In genomic region chr15:96341465-96342142, GRCh38 we compare ENCODE assay signal across 10 cellular contexts. TPM values are rescaled to one million over a fixed set of nuclear protein-coding genes. Genes with fewer than 3 reads are reported as not detected.
DNase-seq lines count a peak whose midpoint lies in the region; ATAC-seq, FAIRE-seq and TF ChIP-seq lines count a peak whose summit lies in the region.
"Had no signal": no experiment of that assay in that cellular context is flagged by ENCODE, and none has a peak within 500 bp of the region (broad histone marks: within the 10 kb centered on the region; RNA-seq: fewer than 3 reads in every experiment).

No MANE protein-coding gene starts in this region.

- peak overlapping the region; percentile 87 to 97 for H3K4ac ChIP-seq in mesenchymal stem cell (ENCODE audit: low read depth in 1 of 2, low read length in 2 of 2)

- ATAC-seq in PC-3 (no peak), foreskin keratinocyte (no peak)
- ATAC-seq in stimulated activated naive CD8-positive, alpha-beta T cell treated with anti-CD3 and anti-CD28 coated beads, Interleukin-15, Interleukin-2, amounts not matched to agents 100 U/mL and 50 U/mL, for 24 hours: no peak

- peak overlapping the region; percentile 83 for H4K91ac ChIP-seq in mesenchymal stem cell (ENCODE audit: low read length)

- no peaks in the 10 kb centered on the region for H3F3A ChIP-seq in PC-3 (ENCODE audit: low read length, unreplicated experiment)

- H2AFZ ChIP-seq in PC-3 (ENCODE audit: low read length) (peak overlapping the region; percentile 49; the same call in 1 of the 2 replicates), mesenchymal stem cell (ENCODE audit: low read depth, low read length) (no peak overlapping the region)

- peak overlapping the region; percentile 32 for H3K27ac ChIP-seq in PC-3 (ENCODE audit: low read length)
- peak overlapping the region; percentile 79 for H3K27ac ChIP-seq in endodermal cell (ENCODE audit: low read depth, low read length)
- peak overlapping the region; percentile 81 for H3K27ac ChIP-seq in mesenchymal stem cell (ENCODE audit: low read length, poor library complexity, severe bottlenecking)
- peak overlapping the region; percentile 72 for H3K27ac ChIP-seq in temporal lobe (ENCODE audit: low read depth, low read length)
- no peak overlapping the region for H3K27ac ChIP-seq in foreskin keratinocyte

- peaks cover 8% of the 10 kb centered on the region; the same call in 1 of the 2 replicates for H3K4me1 ChIP-seq in PC-3 (ENCODE audit: insufficient read depth, low read length)
- H3K4me1 ChIP-seq in endodermal cell (ENCODE audit: control insufficient read depth, insufficient read depth, low read length): no peaks in the 10 kb centered on the region
- H3K4me1 ChIP-seq in mesenchymal stem cell (ENCODE audit: control insufficient read depth, insufficient read depth, low read depth, low read length): peaks cover 20% of the 10 kb centered on the region
- H3K4me1 ChIP-seq in foreskin keratinocyte: peaks cover 23% of the 10 kb centered on the region

- BruUV-seq in PC-3 (replicated peaks; lab: Mats Ljungman, UMichigan): no TSS peak

- H3K9ac ChIP-seq in PC-3 (ENCODE audit: low read length) (peak overlapping the region; percentile 38), endodermal cell (ENCODE audit: extremely low read depth, low read length, poor library complexity, severe bottlenecking) (peak overlapping the region; percentile 57), mesenchymal stem cell (ENCODE audit: low read length) (peak overlapping the region; percentile 96)

- H2BK15ac ChIP-seq in mesenchymal stem cell (ENCODE audit: low read depth, poor library complexity, severe bottlenecking): peak overlapping the region; percentile 69

- peak overlapping the region; percentile 99 for H2BK120ac ChIP-seq in mesenchymal stem cell (ENCODE audit: low read depth, low read length)

- H3K4me3 ChIP-seq in PC-3 (ENCODE audit: low read length): peak overlapping the region; percentile 44
- H3K4me3 ChIP-seq in endodermal cell (ENCODE audit: low read length): peak overlapping the region; percentile 88
- peak overlapping the region; percentile 53 to 80 for H3K4me3 ChIP-seq in mesenchymal stem cell (ENCODE audit: insufficient read depth in 1 of 2, low read depth in 1 of 2, low read length in 2 of 2)

- intact Hi-C loops in PC-3 (cut with micrococcal nuclease): loop anchor here (2.0 kb wide), 1 partner anchor 15 kb away; no protein-coding TSS in a partner anchor

- peak overlapping the region; percentile 97 for H4K8ac ChIP-seq in mesenchymal stem cell (ENCODE audit: low read length)

- H2BK12ac ChIP-seq in mesenchymal stem cell (ENCODE audit: low read length in 2 of 2): peak overlapping the region in 1 of 2 experiments; percentile 47

- H3K18ac ChIP-seq in mesenchymal stem cell (ENCODE audit: low read depth in 1 of 2, low read length in 2 of 2): peak overlapping the region; percentile 89 to 94

- H4K20me1 ChIP-seq in PC-3 (ENCODE audit: low read length): 0 out of 2 replicates have a peak, but pooled peaks cover 9% of the 10 kb centered on the region

- TF ChIP-seq CTCF in PC-3 (conservative IDR thresholded peaks at IDR 0.05; ENCODE audit: low read depth, low read length) (no peak), endodermal cell (conservative IDR thresholded peaks at IDR 0.05) (no peak), foreskin keratinocyte (conservative IDR thresholded peaks at IDR 0.05) (no peak)

- H3K23ac ChIP-seq in mesenchymal stem cell (ENCODE audit: low read length in 2 of 2): peak overlapping the region in 1 of 2 experiments; percentile 0

- H3K4me2 ChIP-seq in PC-3 (ENCODE audit: low read length) (peak overlapping the region; percentile 57), mesenchymal stem cell (ENCODE audit: low read length, poor library complexity, severe bottlenecking) (peak overlapping the region; percentile 77)

- no peak for DNase-seq in PC-3
- DNase-seq in endodermal cell: peak; percentile 80
- DNase-seq in mesenchymal stem cell: peak; percentile 47
- DNase-seq in stimulated activated naive CD4-positive, alpha-beta T cell treated with Interleukin-2 at 50 U/mL for 16 hours (lab: John Stamatoyannopoulos, UW): no peak
- DNase-seq in stimulated activated naive CD8-positive, alpha-beta T cell treated with anti-CD3 and anti-CD28 coated beads, Interleukin-15, Interleukin-2, amounts not matched to agents 100 U/mL and 50 U/mL, for 24 hours: no peak
- no peak for DNase-seq in urothelium cell line (ENCODE audit: low spot score)
- no peak for DNase-seq in foreskin keratinocyte
- DNase-seq: cerebellar nuclear complex; stimulated activated CD4-positive, alpha-beta T cell treated with anti-CD3 and anti-CD28 coated beads, Interleukin-2, amount 100 ng/mL, for 24 hours had no signal

- POLR2A ChIA-PET in PC-3 (lab: Charles Lee; ENCODE audit: unreplicated experiment): no interaction called here

- peaks cover 71% of the 10 kb centered on the region for H3K4me1 Mint-ChIP-seq in endodermal cell

- no peaks in the 10 kb centered on the region for H3K36me3 Mint-ChIP-seq in endodermal cell (ENCODE audit: low read depth)

- CTCF ChIA-PET in PC-3 (lab: Charles Lee): interaction anchor here (0.7 to 1.2 kb wide), 4 partner anchors 11 to 15 kb away, joined by 3 to 6 read pairs (median 4); partner anchors contain the start of gene NR2F2

- H3K4me3 Mint-ChIP-seq in endodermal cell: peak overlapping the region; percentile 73

- no peak for FAIRE-seq in urothelium cell line (lab: Jason Lieb, UNC)

- 2 to 14% methylated on average over 14 to 37 of the region's 37 CpGs for WGBS in endodermal cell (ENCODE audit: insufficient coverage in 1 of 2, insufficient read length in 1 of 2), 2 experiments
- WGBS in mesenchymal stem cell: 9% methylated on average over 34 of the region's 37 CpGs

- H3K27me3 ChIP-seq in PC-3 (ENCODE audit: low read length) (no peaks in the 10 kb centered on the region), endodermal cell (ENCODE audit: control insufficient read depth, insufficient read depth, low read length, poor library complexity, severe bottlenecking) (peaks cover 75% of the 10 kb centered on the region), mesenchymal stem cell (ENCODE audit: control insufficient read depth in 1 of 2, insufficient read depth in 1 of 2, low read length in 2 of 2) (no peaks in the 10 kb centered on the region), foreskin keratinocyte (no peaks in the 10 kb centered on the region)

- H3K79me2 ChIP-seq in PC-3 (ENCODE audit: low read length): peaks cover 99% of the 10 kb centered on the region

- H3K36me3 ChIP-seq in PC-3 (ENCODE audit: low read depth, low read length): peaks cover 9% of the 10 kb centered on the region
- no peaks in the 10 kb centered on the region for H3K36me3 ChIP-seq in endodermal cell (ENCODE audit: control insufficient read depth, insufficient read depth, low read length)
- peaks cover 33 to 58% of the 10 kb centered on the region in 2 experiments for H3K36me3 ChIP-seq in mesenchymal stem cell (ENCODE audit: control insufficient read depth in 1 of 2, insufficient read depth in 2 of 2, low read depth in 1 of 2, low read length in 2 of 2)

- H2BK5ac ChIP-seq in mesenchymal stem cell (ENCODE audit: low read depth, low read length, poor library complexity, severe bottlenecking): peak overlapping the region; percentile 71

- H2AK5ac ChIP-seq in mesenchymal stem cell (ENCODE audit: low read length, severe bottlenecking): no peak overlapping the region

- peak overlapping the region; percentile 68 for H3K27ac Mint-ChIP-seq in endodermal cell

- H3K79me1 ChIP-seq in mesenchymal stem cell (replicated peaks; ENCODE audit: low read length, poor library complexity, severe bottlenecking): no peaks in the 10 kb centered on the region

- H3K9me3 ChIP-seq in PC-3 (ENCODE audit: low read length): no peaks in the 10 kb centered on the region
- H3K9me3 ChIP-seq in endodermal cell (ENCODE audit: control insufficient read depth, low read length): no peaks in the 10 kb centered on the region
- no peaks in the 10 kb centered on the region for H3K9me3 ChIP-seq in mesenchymal stem cell (ENCODE audit: control insufficient read depth, low read length)

- peaks cover 95% of the 10 kb centered on the region for H3K27me3 Mint-ChIP-seq in endodermal cell (ENCODE audit: insufficient read depth)

- no peaks in the 10 kb centered on the region for H3K9me2 ChIP-seq in PC-3 (replicated peaks; ENCODE audit: low read length)

- H3K14ac ChIP-seq in mesenchymal stem cell (ENCODE audit: low read length in 2 of 2): peak overlapping the region in 1 of 2 experiments; percentile 86

- no peaks in the 10 kb centered on the region for H3K9me3 Mint-ChIP-seq in endodermal cell

RNA-seq across cellular contexts. Expression of gene NR2F2, which starts 11.1 kb away (rescaled TPM):
- 19.0 and 19.6 TPM in 2 replicates for total RNA-seq in PC-3 (2014; rRNA removed)
- total RNA-seq in endodermal cell: 1 to 10 TPM in 1 of 2 donors, under 1 TPM in 1; 0.73 to 3.3 TPM
- polyA plus RNA-seq in endodermal cell (2013, experiment 1 of 2): 54.2 TPM
- 40.9 TPM for polyA plus RNA-seq in endodermal cell (2013, experiment 2 of 2)
- 117 TPM for polyA plus RNA-seq in mesenchymal stem cell (2013, experiment 1 of 2)
- 115 TPM for polyA plus RNA-seq in mesenchymal stem cell (2013, experiment 2 of 2)
- total RNA-seq in temporal lobe: 4.4 TPM
- 24.9 and 30.6 TPM in 2 replicates for total RNA-seq in foreskin keratinocyte
- 20.3 and 20.8 TPM in 2 replicates for polyA plus RNA-seq in foreskin keratinocyte

Comparison
In these comparisons a context has a peak if more than half of its experiments do, and no peak if none do; other contexts are left out.
1. DNase-seq: peak in endodermal cell (single experiment) and mesenchymal stem cell (single experiment); none in PC-3 (single experiment), stimulated activated naive CD4-positive, alpha-beta T cell treated with Interleukin-2 at 50 U/mL for 16 hours (single experiment), stimulated activated naive CD8-positive, alpha-beta T cell treated with anti-CD3 and anti-CD28 coated beads, Interleukin-15, Interleukin-2, amounts not matched to agents 100 U/mL and 50 U/mL, for 24 hours (single experiment), urothelium cell line (single experiment) and foreskin keratinocyte (0 of 2).
2. H3K9ac ChIP-seq: peak in every context shown above with its lines; median percentile 96 in mesenchymal stem cell; 57 in endodermal cell; 38 in PC-3.
3. Peak in every context shown above with its lines, with median percentiles within 50 percentile points of each other: H3K4me3 ChIP-seq.